13 cellular contexts compared by ENCODE assay signal in the genomic region with DNA sequence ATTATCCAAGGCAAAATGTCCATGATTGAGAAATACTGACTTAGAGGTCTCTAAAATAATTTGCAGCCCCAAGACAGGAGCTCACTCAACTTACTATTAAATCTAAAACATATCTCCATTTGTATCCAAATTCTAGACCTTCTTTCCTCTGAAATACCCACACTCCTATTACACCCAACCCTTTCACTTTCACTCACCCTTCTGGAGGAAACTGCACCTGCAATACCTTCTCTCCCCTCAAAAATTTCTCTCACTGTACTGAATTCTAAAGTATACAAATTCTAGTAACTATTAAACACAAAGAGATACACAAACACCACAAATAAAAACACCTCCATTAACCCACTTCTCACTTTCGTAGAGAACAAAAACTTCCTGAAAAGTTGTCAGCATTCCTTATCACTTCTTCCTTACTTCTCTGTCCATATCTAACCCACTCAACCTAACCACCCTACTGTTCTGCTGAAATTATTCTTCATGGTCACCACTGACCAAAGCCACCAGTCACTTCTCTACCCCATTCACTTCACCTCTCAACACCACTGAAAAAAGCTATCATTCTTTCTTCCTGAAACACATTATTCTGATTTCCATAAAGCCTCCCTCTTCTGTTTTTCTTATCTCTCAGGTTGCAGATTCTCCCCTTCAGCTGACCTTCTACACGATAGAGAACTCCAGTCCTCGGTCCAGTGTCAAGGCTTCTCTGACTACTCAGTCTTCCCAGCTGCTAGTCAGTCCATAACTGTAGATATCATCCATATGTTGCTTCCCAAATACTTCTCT. TPM values are rescaled to one million over a fixed set of nuclear protein-coding genes. Genes with fewer than 3 reads are reported as not detected.
A peak's percentile ranks its signal among the peaks of the same experiment; 100 is the strongest.
DNase-seq lines count a peak whose midpoint lies in the region; ATAC-seq, FAIRE-seq and TF ChIP-seq lines count a peak whose summit lies in the region.
"Had no signal": no experiment of that assay in that cellular context is flagged by ENCODE, and none has a peak within 500 bp of the region (broad histone marks: within the 10 kb centered on the region; RNA-seq: fewer than 3 reads in every experiment).

No MANE protein-coding gene starts in this region.

- WGBS in HepG2 (ENCODE audit: low lambda C conversion rate): 92% methylated on average over 3 of the region's 3 CpGs
- WGBS in spleen, 5 donors: 51 to 65% (median 64%) methylated on average over 3 of the region's 3 CpGs
- 51 to 66% (median 61%) methylated on average over 3 of the region's 3 CpGs for WGBS in ovary, 3 donors

- no peaks in the 10 kb centered on the region for H3K79me2 ChIP-seq in HepG2 (ENCODE audit: insufficient read depth, low read length)

- DNase-seq in HepG2 (ENCODE audit: low spot score) (no peak), spleen (no peak), NCI-H82 (lab: John Stamatoyannopoulos, UW) (no peak), ovary (no peak)
- DNase-seq: EL, esophagus squamous epithelium, NCI-H2171 treated with DMSO at 0.1 percent for 48 hours, sigmoid colon, T-cell had no signal

- no peak overlapping the region for H3K9ac ChIP-seq in HepG2 (ENCODE audit: insufficient read depth, low read depth, low read length)

- POLR2A ChIA-PET in HepG2 (lab: Yijun Ruan, JAX): interaction anchor here (1.4 kb wide), 1 partner anchor 12 kb away, joined by 4 read pairs; the partner anchor contains the start of gene LMBRD1

- no peak for TF ChIP-seq CTCF in HepG2 (CRISPR knock-in tag; IDR thresholded peaks at IDR 0.05)
- TF ChIP-seq CTCF in spleen (IDR thresholded peaks at IDR 0.05 in 8 of 11, conservative IDR thresholded peaks at IDR 0.05 in 3 of 11): peak in 2 of 11 experiments; percentile 17 to 24
- TF ChIP-seq CTCF in ovary (IDR thresholded peaks at IDR 0.05): no peak

- H3K9me3 ChIP-seq in HepG2 (ENCODE audit: low read length): no peaks in the 10 kb centered on the region
- no peaks in the 10 kb centered on the region for H3K9me3 ChIP-seq in spleen
- no peaks in the 10 kb centered on the region for H3K9me3 ChIP-seq in ovary
- H3K9me3 ChIP-seq: esophagus squamous epithelium, sigmoid colon had no signal

- FAIRE-seq in HepG2 (lab: Jason Lieb, UNC): no peak

- H3K27ac ChIP-seq in HepG2 (ENCODE audit: extremely low read length, insufficient read depth, low read length) (no peak overlapping the region), spleen (no peak overlapping the region), ovary (no peak overlapping the region)
- H3K27ac ChIP-seq: esophagus squamous epithelium had no signal

- no peaks in the 10 kb centered on the region; the same call in 1 of the 2 replicates for H4K20me1 ChIP-seq in HepG2 (ENCODE audit: insufficient read depth, low read length)

- TF ChIP-seq POLR2A in HepG2 (IDR thresholded peaks at IDR 0.05; ENCODE audit: insufficient read depth in 1 of 2, low read depth in 2 of 2, low read length in 2 of 2) (no peak), spleen (IDR thresholded peaks at IDR 0.05) (no peak), ovary (IDR thresholded peaks at IDR 0.05) (no peak)

- H3K27me3 ChIP-seq in HepG2 (ENCODE audit: control insufficient read depth in 1 of 2, insufficient read depth in 2 of 2, low read length in 2 of 2) (no peaks in the 10 kb centered on the region), spleen (replicated peaks in 1 of 7) (no peaks in the 10 kb centered on the region), ovary (no peaks in the 10 kb centered on the region)
- H3K27me3 ChIP-seq: esophagus squamous epithelium, sigmoid colon had no signal

- no peak overlapping the region for H3K4me3 ChIP-seq in HepG2 (replicated peaks in 1 of 3; ENCODE audit: insufficient read depth in 1 of 3, low read depth in 2 of 3, low read length in 3 of 3)
- no peak overlapping the region for H3K4me3 ChIP-seq in spleen
- H3K4me3 ChIP-seq in ovary: no peak overlapping the region
- H3K4me3 ChIP-seq: esophagus squamous epithelium, sigmoid colon had no signal

- in situ Hi-C loops in HepG2 (cut with HindIII; ENCODE audit: extremely low pct_ligation_motif_present, low pct_unique_long_range_greater_than_20kb): no loop called here

- BruUV-seq in HepG2 (replicated peaks; lab: Mats Ljungman, UMichigan): no TSS peak

- CTCF ChIA-PET in HepG2 (lab: Yijun Ruan, JAX; ENCODE audit: low intra/inter-chr PET ratio, low total read pairs): no interaction called here

- TF ChIP-seq RAD21 in HepG2 (CRISPR knock-in tag; IDR thresholded peaks at IDR 0.05): no peak

- H3K36me3 ChIP-seq in HepG2 (replicated peaks in 1 of 2; ENCODE audit: control insufficient read depth in 1 of 2, insufficient read depth in 2 of 2, low read length in 2 of 2) (peaks cover 0 to 6% of the 10 kb centered on the region in 2 experiments; a peak in 1 of 5 replicates), spleen (peaks cover 0 to 46% (median 7%) of the 10 kb centered on the region in 6 donors), ovary (no peaks in the 10 kb centered on the region)

- TF ChIP-seq EP300 in HepG2 (IDR thresholded peaks at IDR 0.05; ENCODE audit: low read depth in 2 of 2, low read length in 2 of 2) (no peak), HepG2 (CRISPR knock-in tag; IDR thresholded peaks at IDR 0.05; ENCODE audit: borderline replicate concordance) (no peak), ovary (IDR thresholded peaks at IDR 0.05) (no peak)

- H2AFZ ChIP-seq in HepG2 (ENCODE audit: low read length): no peak overlapping the region

- no peak overlapping the region for H3K4me2 ChIP-seq in HepG2 (ENCODE audit: low read depth, low read length)

- peak; percentile 78 for ATAC-seq in GM18907 (IDR thresholded peaks at IDR 0.05; ENCODE audit: unreplicated experiment)
- ATAC-seq in GM21825 (IDR thresholded peaks at IDR 0.05; ENCODE audit: unreplicated experiment): peak; percentile 74
- peak; percentile 67 for ATAC-seq in HG03460 (IDR thresholded peaks at IDR 0.05; ENCODE audit: unreplicated experiment)
- ATAC-seq in HepG2: 0 out of 3 replicates have a peak, but pooled peaks have one; percentile 22
- no peak for ATAC-seq in HG02970 (IDR thresholded peaks at IDR 0.05; ENCODE audit: low FRiP score, unreplicated experiment)

- H3K4me1 ChIP-seq in HepG2 (ENCODE audit: insufficient read depth, low read length) (peaks cover 17% of the 10 kb centered on the region), spleen (peaks cover 0 to 82% (median 31%) of the 10 kb centered on the region in 6 donors), ovary (ENCODE audit: insufficient read depth) (peaks cover 4% of the 10 kb centered on the region)

- intact Hi-C loops in HepG2 (cut with micrococcal nuclease; ENCODE audit: unreplicated experiment) (no loop called here), spleen (cut with DNase I; ENCODE audit: low total_unique reads) (no loop called here), ovary (cut with DNase I) (no loop called here)

TF ChIP-seq in HepG2, 621 proteins besides CTCF, POLR2A, EP300 and RAD21:
- no peak for TF ChIP-seq NRL (CRISPR knock-in tag; IDR thresholded peaks at IDR 0.05; ENCODE audit: borderline replicate concordance)
- no peak for TF ChIP-seq HBP1 (CRISPR knock-in tag; IDR thresholded peaks at IDR 0.05; ENCODE audit: low read depth)
- TF ChIP-seq TGIF2 (CRISPR knock-in tag; IDR thresholded peaks at IDR 0.05): no peak

RNA-seq across cellular contexts. Expression of gene LMBRD1, which starts 12.0 kb away (rescaled TPM):
- total RNA-seq in HepG2 (2016; rRNA removed; fragmentation: Illumina TruSeq; extraction: Trizol) (12.7 and 21.5 TPM in 2 replicates), spleen (10 to 100 TPM; 45.4 to 76.6 (median 63.7) TPM), ovary (10 to 100 TPM; 48.2 to 77.1 (median 54.0) TPM)
- 2.8 and 3.5 TPM in 2 replicates for total RNA-seq in HepG2 (2016; cell fraction: cytosol; rRNA removed; fragmentation: Illumina TruSeq; extraction: Trizol; ENCODE audit: low read depth)
- total RNA-seq in HepG2 (2016; cell fraction: insoluble cytoplasmic fraction; rRNA removed; fragmentation: Illumina TruSeq; extraction: Trizol): 11.1 and 20.6 TPM in 2 replicates
- 5.6 and 6.5 TPM in 2 replicates for total RNA-seq in HepG2 (2016; cell fraction: membrane; rRNA removed; fragmentation: Illumina TruSeq; extraction: Trizol)
- 25.3 and 26.9 TPM in 2 replicates for total RNA-seq in HepG2 (2016; cell fraction: nucleus; rRNA removed; fragmentation: Illumina TruSeq; extraction: Trizol)
- polyA plus RNA-seq in HepG2 (2011; rRNA removed) (17.2 and 18.9 TPM in 2 replicates), spleen (10 to 100 TPM; 27.2 to 29.9 (median 28.9) TPM), ovary (10 to 100 TPM; 52.0 to 83.0 TPM)
- 6.4 and 13.3 TPM in 2 replicates for polyA plus RNA-seq in HepG2 (2011; cell fraction: cytosol; rRNA removed)
- 4.0 and 5.7 TPM in 2 replicates for polyA plus RNA-seq in HepG2 (2011; cell fraction: nucleus; rRNA removed)
- polyA plus RNA-seq in HepG2 (2012): 19.0 and 31.7 TPM in 2 replicates
- polyA plus RNA-seq in HepG2 (2016; cell fraction: cytosol; fragmentation: Illumina TruSeq; extraction: Trizol; ENCODE audit: low read depth): 1.5 TPM in 2 replicates
- polyA plus RNA-seq in HepG2 (2016; cell fraction: insoluble cytoplasmic fraction; fragmentation: Illumina TruSeq; extraction: Trizol; ENCODE audit: low read depth): 9.4 and 10.9 TPM in 2 replicates
- polyA plus RNA-seq in HepG2 (2016; cell fraction: membrane; fragmentation: Illumina TruSeq; extraction: Trizol; ENCODE audit: low read depth): 3.1 and 3.4 TPM in 2 replicates
- 21.2 and 25.7 TPM in 2 replicates for polyA plus RNA-seq in HepG2 (2016; cell fraction: nucleus; fragmentation: Illumina TruSeq; extraction: Trizol; ENCODE audit: insufficient read depth, low read depth)
- polyA minus RNA-seq in HepG2 (2011; rRNA and poly(A)+ RNA removed; ENCODE audit: low replicate concordance): 11.5 and 13.8 TPM in 2 replicates
- polyA minus RNA-seq in HepG2 (2011; cell fraction: cytosol; rRNA and poly(A)+ RNA removed): 14.2 and 18.4 TPM in 2 replicates
- polyA minus RNA-seq in HepG2 (2011; cell fraction: nucleus; rRNA and poly(A)+ RNA removed): 28.2 and 39.4 TPM in 2 replicates
